In genomic region chr4:108972613-108973283, GRCh38 we compare ENCODE assay signal across 17 cellular contexts.
DNase-seq lines count a peak whose midpoint lies in the region; ATAC-seq and TF ChIP-seq lines count a peak whose summit lies in the region.
"Had no signal": no experiment of that assay in that cellular context is flagged by ENCODE, and none has a peak within 500 bp of the region (broad histone marks: within the 10 kb centered on the region; RNA-seq: fewer than 3 reads in every experiment).

No MANE protein-coding gene starts in this region.

- H3K36me3 ChIP-seq in CD4-positive, CD25-positive, alpha-beta regulatory T cell (ENCODE audit: control insufficient read depth, insufficient read depth, low read length) = no peaks in the 10 kb centered on the region
- H3K36me3 ChIP-seq: SJSA1, WERI-Rb-1 had no signal

- no peak overlapping the region for H4K5ac ChIP-seq in H9 (ENCODE audit: insufficient read length, low read depth, low read length)

- H2BK12ac ChIP-seq in H9 (ENCODE audit: insufficient read length, low read depth, low read length) = no peak overlapping the region

- H3K4me1 ChIP-seq in CD4-positive, CD25-positive, alpha-beta regulatory T cell (ENCODE audit: control insufficient read depth, insufficient read depth, low read length, poor library complexity, severe bottlenecking) = no peaks in the 10 kb centered on the region
- H3K4me1 ChIP-seq in H9 (ENCODE audit: insufficient read depth, low read length) = no peaks in the 10 kb centered on the region; the same call in 1 of the 2 replicates
- H3K4me1 ChIP-seq: SJSA1 had no signal

- POLR2A ChIA-PET in activated CD8-positive, alpha-beta T cell treated with anti-CD3 and anti-CD28 coated beads for 36 hours (lab: Charles Lee) = interaction anchor here (0.5 kb wide), 1 partner anchor 825 kb away, joined by 5 read pairs; no protein-coding TSS in a partner anchor

- H3K4me3 Mint-ChIP-seq in CD4-positive, CD25-positive, alpha-beta regulatory T cell = peak overlapping the region in 2 of 4 donors; percentile 7 to 27
- H3K4me3 Mint-ChIP-seq in activated CD8-positive, alpha-beta T cell treated with anti-CD3 and anti-CD28 coated beads for 36 hours = peak overlapping the region; percentile 3
- H3K4me3 Mint-ChIP-seq in HFFc6 (no peak overlapping the region), H9 (no peak overlapping the region)

- H3K4me1 Mint-ChIP-seq in CD4-positive, CD25-positive, alpha-beta regulatory T cell = peaks cover 8 to 33% (median 21%) of the 10 kb centered on the region in 4 donors
- peaks cover 24% of the 10 kb centered on the region for H3K4me1 Mint-ChIP-seq in activated CD8-positive, alpha-beta T cell treated with anti-CD3 and anti-CD28 coated beads for 36 hours (ENCODE audit: low read depth)
- H3K4me1 Mint-ChIP-seq in HFFc6 (ENCODE audit: low read depth) (no peaks in the 10 kb centered on the region), H9 (no peaks in the 10 kb centered on the region)

- peak overlapping the region; percentile 2 to 65 (median 17) for H3K27ac Mint-ChIP-seq in CD4-positive, CD25-positive, alpha-beta regulatory T cell
- peak overlapping the region; percentile 83 for H3K27ac Mint-ChIP-seq in activated CD8-positive, alpha-beta T cell treated with anti-CD3 and anti-CD28 coated beads for 36 hours
- H3K27ac Mint-ChIP-seq in HFFc6 (no peak overlapping the region), H9 (no peak overlapping the region)

- no peak overlapping the region for H3K14ac ChIP-seq in H9 (ENCODE audit: insufficient read depth, low read length)

- H3K4me2 ChIP-seq in H9 (ENCODE audit: insufficient read depth, insufficient read length, low read length) = no peak overlapping the region

- WGBS in H9 (ENCODE audit: extremely low coverage, insufficient read length, low lambda C conversion rate) = no CpG with 5 or more reads among the region's 5 CpGs

- H4K91ac ChIP-seq in H9 (ENCODE audit: insufficient read length, low read depth, low read length) = no peak overlapping the region

- H3K9ac ChIP-seq in H9 (ENCODE audit: extremely low read depth, insufficient read length, low read length) = no peak overlapping the region

- H2BK15ac ChIP-seq in H9 (ENCODE audit: low read depth, low read length) = no peak overlapping the region

- no peaks in the 10 kb centered on the region for H3K79me2 ChIP-seq in H9 (ENCODE audit: insufficient read depth, low read length)

- no peak overlapping the region for H3K56ac ChIP-seq in H9 (ENCODE audit: insufficient read length, low read depth, low read length)

- H2AK5ac ChIP-seq in H9 (ENCODE audit: insufficient read length, low read length) = no peak overlapping the region

- DNase-seq in CD4-positive, CD25-positive, alpha-beta regulatory T cell = peak in 1 of 3 donors; percentile 91
- DNase-seq in activated CD8-positive, alpha-beta T cell treated with anti-CD3 and anti-CD28 coated beads for 36 hours = peak; percentile 15
- DNase-seq in HFFc6 = no peak
- DNase-seq in H9 = no peak
- DNase-seq: cerebellar nuclear complex; head of caudate nucleus; kidney glomerular epithelial cell; NCI-H2081 treated with DMSO at 0.1 percent for 48 hours; stimulated activated CD4-positive, alpha-beta T cell treated with anti-CD3 and anti-CD28 coated beads, Interleukin-4, amount 100 ng/mL, for 1 hour; stimulated activated naive CD4-positive, alpha-beta T cell treated with Interleukin-2 at 50 U/mL for 16 hours; WERI-Rb-1 had no signal

- H3K18ac ChIP-seq in H9 (ENCODE audit: insufficient read length, low read depth, low read length) = no peak overlapping the region

- H3T11ph ChIP-seq in H9 (ENCODE audit: low read length) = no peak overlapping the region

- H3K23me2 ChIP-seq in H9 (ENCODE audit: insufficient read length, low read depth, low read length, poor library complexity, severe bottlenecking) = no peaks in the 10 kb centered on the region

- H3K9me3 Mint-ChIP-seq in CD4-positive, CD25-positive, alpha-beta regulatory T cell = peaks cover 0 to 6% (median 0%) of the 10 kb centered on the region in 7 donors
- H3K9me3 Mint-ChIP-seq in activated CD8-positive, alpha-beta T cell treated with anti-CD3 and anti-CD28 coated beads for 36 hours = peaks cover 4% of the 10 kb centered on the region
- H3K9me3 Mint-ChIP-seq in HFFc6 (no peaks in the 10 kb centered on the region), H9 (no peaks in the 10 kb centered on the region)

- H4K20me1 ChIP-seq in H9 (ENCODE audit: control insufficient read depth, insufficient read depth, insufficient read length) = no peaks in the 10 kb centered on the region

- H4K8ac ChIP-seq in H9 (replicated peaks; ENCODE audit: insufficient read length, low read depth, low read length) = no peak overlapping the region

- no peak overlapping the region for H2AFZ ChIP-seq in H9 (ENCODE audit: low read length)

- H3K27me3 ChIP-seq in CD4-positive, CD25-positive, alpha-beta regulatory T cell (ENCODE audit: control insufficient read depth, insufficient read depth, low read length) = no peaks in the 10 kb centered on the region
- H3K27me3 ChIP-seq in H9 (ENCODE audit: insufficient read depth, low read length) = no peaks in the 10 kb centered on the region
- H3K27me3 ChIP-seq: SJSA1 had no signal

- H3K79me1 ChIP-seq in H9 (ENCODE audit: insufficient read depth, low read depth, low read length, poor library complexity, severe bottlenecking) = no peaks in the 10 kb centered on the region

- H2BK20ac ChIP-seq in H9 (ENCODE audit: low read depth, low read length, poor library complexity, severe bottlenecking) = no peak overlapping the region

- ATAC-seq in CD4-positive, CD25-positive, alpha-beta regulatory T cell (ENCODE audit: low read depth in 2 of 2) = peak; percentile 72 to 87
- peak; percentile 43 for ATAC-seq in GM18861 (IDR thresholded peaks at IDR 0.05; ENCODE audit: unreplicated experiment)
- ATAC-seq in HG02973 (IDR thresholded peaks at IDR 0.05; ENCODE audit: unreplicated experiment) = peak; percentile 62
- peak; percentile 91 for ATAC-seq in activated CD8-positive, alpha-beta T cell treated with anti-CD3 and anti-CD28 coated beads for 36 hours
- no peak for ATAC-seq in GM21390 (IDR thresholded peaks at IDR 0.05; ENCODE audit: unreplicated experiment)
- no peak for ATAC-seq in GM21786 (IDR thresholded peaks at IDR 0.05; ENCODE audit: unreplicated experiment)

- intact Hi-C loops in activated CD8-positive, alpha-beta T cell treated with anti-CD3 and anti-CD28 coated beads for 36 hours (cut with micrococcal nuclease) = no loop called here

- CTCF ChIA-PET in activated CD8-positive, alpha-beta T cell treated with anti-CD3 and anti-CD28 coated beads for 36 hours (lab: Charles Lee) = interaction anchor here (1.1 kb wide), 1 partner anchor 218 kb away, joined by 3 read pairs; no protein-coding TSS in a partner anchor

- H3K4me3 ChIP-seq in CD4-positive, CD25-positive, alpha-beta regulatory T cell (ENCODE audit: low read depth, low read length) = peak overlapping the region; percentile 29
- H3K4me3 ChIP-seq: SJSA1 had no signal

- H3K23ac ChIP-seq in H9 (ENCODE audit: insufficient read length, low read depth, low read length) = no peak overlapping the region

- H3K27me3 Mint-ChIP-seq in CD4-positive, CD25-positive, alpha-beta regulatory T cell = no peaks in the 10 kb centered on the region
- H3K27me3 Mint-ChIP-seq in activated CD8-positive, alpha-beta T cell treated with anti-CD3 and anti-CD28 coated beads for 36 hours = no peaks in the 10 kb centered on the region
- peaks cover 3% of the 10 kb centered on the region; the same call in 1 of the 2 replicates for H3K27me3 Mint-ChIP-seq in HFFc6 (ENCODE audit: insufficient read depth)
- H3K27me3 Mint-ChIP-seq in H9 (ENCODE audit: low read depth) = no peaks in the 10 kb centered on the region

- peak overlapping the region; percentile 37 for H3K27ac ChIP-seq in CD4-positive, CD25-positive, alpha-beta regulatory T cell (ENCODE audit: insufficient read depth, low read length, poor library complexity, severe bottlenecking)
- no peak overlapping the region for H3K27ac ChIP-seq in H9 (ENCODE audit: insufficient read length, low read depth, low read length)
- H3K27ac ChIP-seq: HL-60, SJSA1, WERI-Rb-1 had no signal

- no peaks in the 10 kb centered on the region for H3K9me3 ChIP-seq in CD4-positive, CD25-positive, alpha-beta regulatory T cell (ENCODE audit: control insufficient read depth in 2 of 2, low read length in 2 of 2)
- no peaks in the 10 kb centered on the region for H3K9me3 ChIP-seq in H9 (ENCODE audit: control insufficient read depth, low read depth, low read length)
- H3K9me3 ChIP-seq: SJSA1 had no signal

- no peak overlapping the region for H2BK120ac ChIP-seq in H9 (ENCODE audit: low read depth, low read length, poor library complexity, severe bottlenecking)

- H3K36me3 Mint-ChIP-seq in CD4-positive, CD25-positive, alpha-beta regulatory T cell = no peaks in the 10 kb centered on the region
- H3K36me3 Mint-ChIP-seq in activated CD8-positive, alpha-beta T cell treated with anti-CD3 and anti-CD28 coated beads for 36 hours (ENCODE audit: low read depth) = peaks cover 5% of the 10 kb centered on the region
- H3K36me3 Mint-ChIP-seq in HFFc6 (ENCODE audit: low read depth) (no peaks in the 10 kb centered on the region), H9 (ENCODE audit: insufficient read depth in 1 of 3, low read depth in 3 of 3) (no peaks in the 10 kb centered on the region)

- no peak overlapping the region for H2BK5ac ChIP-seq in H9 (ENCODE audit: insufficient read length, low read length)

- TF ChIP-seq CTCF in activated CD8-positive, alpha-beta T cell treated with anti-CD3 and anti-CD28 coated beads for 36 hours (IDR thresholded peaks at IDR 0.05) = no peak
- TF ChIP-seq CTCF in HFFc6 (IDR thresholded peaks at IDR 0.05) (no peak), H9 (conservative IDR thresholded peaks at IDR 0.05) (no peak)

- no peak overlapping the region for H3K4ac ChIP-seq in H9 (ENCODE audit: low read depth, low read length)

Comparison
In these comparisons a context has a peak if more than half of its experiments do, and no peak if none do; other contexts are left out.
1. ATAC-seq: peak in CD4-positive, CD25-positive, alpha-beta regulatory T cell (2 of 2), GM18861 (single experiment), HG02973 (single experiment) and activated CD8-positive, alpha-beta T cell treated with anti-CD3 and anti-CD28 coated beads for 36 hours (single experiment); none in GM21390 (single experiment) and GM21786 (single experiment).
2. H3K27ac Mint-ChIP-seq: peak in CD4-positive, CD25-positive, alpha-beta regulatory T cell (3 of 3) and activated CD8-positive, alpha-beta T cell treated with anti-CD3 and anti-CD28 coated beads for 36 hours (single experiment); none in HFFc6 (single experiment) and H9 (0 of 3).